In genomic region chr17:75587718-75588545, GRCh38 we compare ENCODE assay signal across 1 cellular context.
TF ChIP-seq lines count a peak whose summit lies in the region.

TSS of gene MYO15B (plus strand) at chr17:75587800. CDS start at chr17:75588058, 258 bp downstream.

TF ChIP-seq in IMR-90, 13 proteins besides CTCF, POLR2A, EP300 and RAD21 (continued from another document):
- TF ChIP-seq SMC3 (IDR thresholded peaks at IDR 0.05; ENCODE audit: low read depth, low read length) (no peak), RFX5 (IDR thresholded peaks at IDR 0.05; ENCODE audit: low read depth, low read length) (no peak), ELK1 (IDR thresholded peaks at IDR 0.05; ENCODE audit: borderline replicate concordance, low read depth, low read length) (no peak), NFE2L2 (IDR thresholded peaks at IDR 0.05; ENCODE audit: low read depth, low read length) (no peak), MXI1 (IDR thresholded peaks at IDR 0.05; ENCODE audit: borderline replicate concordance, low read depth, low read length) (no peak), CHD1 (IDR thresholded peaks at IDR 0.05; ENCODE audit: low read depth, low read length) (no peak)
